Comparison of ENCODE assay signal across 26 cellular contexts in genomic region chr15:38208779-38209178, GRCh38. TPM values are rescaled to one million over a fixed set of nuclear protein-coding genes. Genes with fewer than 3 reads are reported as not detected.
DNase-seq lines count a peak whose midpoint lies in the region; ATAC-seq, FAIRE-seq and TF ChIP-seq lines count a peak whose summit lies in the region.
"Had no signal": no experiment of that assay in that cellular context is flagged by ENCODE, and none has a peak within 500 bp of the region (broad histone marks: within the 10 kb centered on the region; RNA-seq: fewer than 3 reads in every experiment).

No MANE protein-coding gene starts in this region.

- no peak overlapping the region for H3K4me2 ChIP-seq in keratinocyte (ENCODE audit: control insufficient read depth, extremely low read depth, insufficient read depth, low read depth, low read length)

- no peak overlapping the region for H3K4me3 ChIP-seq in right atrium auricular region
- H3K4me3 ChIP-seq in SJCRH30, result no peak overlapping the region
- H3K4me3 ChIP-seq in keratinocyte (ENCODE audit: control insufficient read depth in 2 of 3, extremely low read depth in 1 of 3, insufficient read depth in 2 of 3, low read depth in 1 of 3, low read length in 3 of 3), result no peak overlapping the region
- H3K4me3 ChIP-seq: BLaER1 treated with 17β-estradiol and CSF1 and Interleukin-3, amounts not matched to agents 10 nM and 100 nM had no signal

- intact Hi-C loops in Right ventricle myocardium superior (cut with DNase I), result no loop called here

- H3K4me3 Mint-ChIP-seq in activated CD4-positive, alpha-beta memory T cell treated with anti-CD3 and anti-CD28 coated beads, Interleukin-2, amount 10 ng/mL, durations not matched to agents 7 days and 5 days, result no peak overlapping the region
- H3K4me3 Mint-ChIP-seq: CD4-positive, alpha-beta T cell had no signal

- no peaks in the 10 kb centered on the region for H3K36me3 ChIP-seq in right atrium auricular region
- H3K36me3 ChIP-seq in SJCRH30, result no peaks in the 10 kb centered on the region
- no peaks in the 10 kb centered on the region for H3K36me3 ChIP-seq in keratinocyte (ENCODE audit: control insufficient read depth in 2 of 2, extremely low read depth in 1 of 2, insufficient read depth in 2 of 2, low read length in 2 of 2)
- H3K36me3 ChIP-seq: BLaER1 treated with 17β-estradiol and CSF1 and Interleukin-3, amounts not matched to agents 10 nM and 100 nM had no signal

- POLR2A ChIA-PET in activated CD4-positive, alpha-beta memory T cell treated with anti-CD3 and anti-CD28 coated beads, Interleukin-2, amount 10 ng/mL, durations not matched to agents 7 days and 5 days (lab: Charles Lee), result interaction anchor here (1.2 kb wide), 1 partner anchor 9 kb away, joined by 3 read pairs; no protein-coding TSS in a partner anchor

- TF ChIP-seq CTCF in right atrium auricular region (IDR thresholded peaks at IDR 0.05) (no peak), keratinocyte (optimal IDR thresholded peaks at IDR 0.05 in 1 of 3, IDR thresholded peaks at IDR 0.05 in 1 of 3, conservative IDR thresholded peaks at IDR 0.05 in 1 of 3; ENCODE audit: extremely low read depth in 1 of 3, insufficient read depth in 2 of 3, low read length in 3 of 3) (no peak)

- H2AFZ ChIP-seq in keratinocyte (ENCODE audit: control insufficient read depth, low read length), result no peak overlapping the region

- H3K9me3 ChIP-seq in right atrium auricular region (no peaks in the 10 kb centered on the region), SJCRH30 (replicated peaks) (no peaks in the 10 kb centered on the region), keratinocyte (ENCODE audit: control insufficient read depth, low read depth, low read length) (no peaks in the 10 kb centered on the region)
- H3K9me3 ChIP-seq: BLaER1 treated with 17β-estradiol and CSF1 and Interleukin-3, amounts not matched to agents 10 nM and 100 nM had no signal

- H3K27me3 Mint-ChIP-seq in activated CD4-positive, alpha-beta memory T cell treated with anti-CD3 and anti-CD28 coated beads, Interleukin-2, amount 10 ng/mL, durations not matched to agents 7 days and 5 days, result peaks cover 31% of the 10 kb centered on the region

- H4K20me1 ChIP-seq in keratinocyte (ENCODE audit: control insufficient read depth, extremely low read depth, insufficient read depth, low read length), result no peaks in the 10 kb centered on the region
- H4K20me1 ChIP-seq: BLaER1 treated with 17β-estradiol and CSF1 and Interleukin-3, amounts not matched to agents 10 nM and 100 nM had no signal

- peak; percentile 86 for ATAC-seq in Right ventricle myocardium superior (ENCODE audit: poor library complexity)
- ATAC-seq: Panc1, SK-N-SH treated with all-trans-retinoic acid at 6 μM for 48 hours had no signal

- dilution Hi-C loops in keratinocyte (cut with MboI; ENCODE audit: extremely low pct_ligation_motif_present, low sequenced_read_pairs), result no loop called here

- CTCF ChIA-PET in activated CD4-positive, alpha-beta memory T cell treated with anti-CD3 and anti-CD28 coated beads, Interleukin-2, amount 10 ng/mL, durations not matched to agents 7 days and 5 days (lab: Charles Lee), result no interaction called here

- no peaks in the 10 kb centered on the region for H3K79me2 ChIP-seq in keratinocyte (ENCODE audit: control insufficient read depth, insufficient read depth, low read length)

- H3K27me3 ChIP-seq in right atrium auricular region (no peaks in the 10 kb centered on the region), SJCRH30 (no peaks in the 10 kb centered on the region), keratinocyte (ENCODE audit: control insufficient read depth, extremely low read depth, insufficient read depth, low read length) (no peaks in the 10 kb centered on the region)
- H3K27me3 ChIP-seq: BLaER1 treated with 17β-estradiol and CSF1 and Interleukin-3, amounts not matched to agents 10 nM and 100 nM had no signal

- H3K4me1 ChIP-seq in right atrium auricular region (no peaks in the 10 kb centered on the region), SJCRH30 (peaks cover 26% of the 10 kb centered on the region), keratinocyte (ENCODE audit: control insufficient read depth, extremely low read depth, insufficient read depth, low read length) (peaks cover 31% of the 10 kb centered on the region)

- no peaks in the 10 kb centered on the region for H3K4me1 Mint-ChIP-seq in activated CD4-positive, alpha-beta memory T cell treated with anti-CD3 and anti-CD28 coated beads, Interleukin-2, amount 10 ng/mL, durations not matched to agents 7 days and 5 days

- H3K27ac ChIP-seq in right atrium auricular region, result no peak overlapping the region
- H3K27ac ChIP-seq in SJCRH30, result peak overlapping the region; percentile 77; the same call in 1 of the 2 replicates
- H3K27ac ChIP-seq in keratinocyte (ENCODE audit: control insufficient read depth, insufficient read depth, low read length), result no peak overlapping the region
- H3K27ac ChIP-seq: BLaER1 treated with 17β-estradiol and CSF1 and Interleukin-3, amounts not matched to agents 10 nM and 100 nM; RWPE1 had no signal

- no peaks in the 10 kb centered on the region for H3K9me3 Mint-ChIP-seq in activated CD4-positive, alpha-beta memory T cell treated with anti-CD3 and anti-CD28 coated beads, Interleukin-2, amount 10 ng/mL, durations not matched to agents 7 days and 5 days
- H3K9me3 Mint-ChIP-seq: CD4-positive, alpha-beta T cell had no signal

- peak; percentile 53 for FAIRE-seq in keratinocyte (lab: Jason Lieb, UNC)
- FAIRE-seq: A204.1, D721Med, GM19239, H54 had no signal

- no peaks in the 10 kb centered on the region for H3K36me3 Mint-ChIP-seq in activated CD4-positive, alpha-beta memory T cell treated with anti-CD3 and anti-CD28 coated beads, Interleukin-2, amount 10 ng/mL, durations not matched to agents 7 days and 5 days (ENCODE audit: low read depth)

- H3K27ac Mint-ChIP-seq in activated CD4-positive, alpha-beta memory T cell treated with anti-CD3 and anti-CD28 coated beads, Interleukin-2, amount 10 ng/mL, durations not matched to agents 7 days and 5 days, result no peak overlapping the region
- H3K27ac Mint-ChIP-seq: CD4-positive, alpha-beta T cell had no signal

- no peaks in the 10 kb centered on the region for H3K9me1 ChIP-seq in keratinocyte (ENCODE audit: control insufficient read depth, extremely low read depth, insufficient read depth, low read length)

- no peak for DNase-seq in Right ventricle myocardium superior
- DNase-seq in right atrium auricular region (ENCODE audit: low spot score), result no peak
- DNase-seq in SJCRH30, result no peak
- DNase-seq in keratinocyte (ENCODE audit: low read depth, low spot score), result no peak
- DNase-seq in activated CD4-positive, alpha-beta memory T cell treated with anti-CD3 and anti-CD28 coated beads, Interleukin-2, amount 10 ng/mL, durations not matched to agents 7 days and 5 days, result no peak
- no peak for DNase-seq in NCI-H345 (lab: John Stamatoyannopoulos, UW)
- DNase-seq in NCI-H345 treated with DMSO at 0.1 percent for 48 hours (lab: John Stamatoyannopoulos, UW; ENCODE audit: unreplicated experiment), result no peak
- DNase-seq: AML-193; CD4-positive, alpha-beta T cell; IMR-90; KG1; NCI-H1048; NCI-H1436; NCI-H187; NCI-H2081 treated with DMSO at 0.1 percent for 48 hours; NCI-H446 treated with DMSO at 0.1 percent for 48 hours; NCI-H526; NCI-H82 had no signal

- no peak overlapping the region for H3K9ac ChIP-seq in keratinocyte (ENCODE audit: control insufficient read depth, extremely low read depth, insufficient read depth, low read length)
- H3K9ac ChIP-seq: BLaER1 treated with 17β-estradiol and CSF1 and Interleukin-3, amounts not matched to agents 10 nM and 100 nM had no signal

RNA-seq across cellular contexts. Expression of gene SPRED1, which starts 43.9 kb away (rescaled TPM):
- 9.8 TPM for total RNA-seq in Right ventricle myocardium superior
- total RNA-seq in right atrium auricular region, result 10 to 100 TPM in 1 of 2 donors, 1 to 10 TPM in 1; 9.4 to 10.9 TPM
- 31.9 and 35.1 TPM in 2 replicates for total RNA-seq in SJCRH30 (2014; rRNA removed; shearing (Covaris generic))
- 5.7 to 11.6 TPM (median 11.5 TPM) in 3 replicates for polyA plus RNA-seq in keratinocyte
- 3.9 TPM for polyA plus RNA-seq in keratinocyte (2011; ENCODE audit: low read depth)
- 6.3 and 9.9 TPM in 2 replicates for polyA plus RNA-seq in keratinocyte (2011; cell fraction: cytosol; rRNA removed)
- polyA plus RNA-seq in keratinocyte (2011; cell fraction: nucleus; rRNA removed), result 10.1 and 13.1 TPM in 2 replicates
- 3.9 and 16.6 TPM in 2 replicates for polyA plus RNA-seq in keratinocyte (2012; ENCODE audit: low replicate concordance)
- 5.0 to 22.3 TPM (median 9.9 TPM) in 3 replicates for polyA minus RNA-seq in keratinocyte
- 17.5 TPM for polyA minus RNA-seq in keratinocyte (2011; cell fraction: cytosol; rRNA and poly(A)+ RNA removed)
- 22.7 and 46.3 TPM in 2 replicates for polyA minus RNA-seq in keratinocyte (2011; cell fraction: nucleus; rRNA and poly(A)+ RNA removed)
- total RNA-seq in activated CD4-positive, alpha-beta memory T cell treated with anti-CD3 and anti-CD28 coated beads, Interleukin-2, amount 10 ng/mL, durations not matched to agents 7 days and 5 days, result under 1 TPM; 0.10 to 0.13 TPM
